8 cellular contexts compared by ENCODE assay signal in genomic region chr7:40232242-40232929, GRCh38.
DNase-seq lines count a peak whose midpoint lies in the region; ATAC-seq and TF ChIP-seq lines count a peak whose summit lies in the region.

No MANE protein-coding gene starts in this region.

- no peak for TF ChIP-seq POLR2A in prostate gland (IDR thresholded peaks at IDR 0.05)

- no peaks in the 10 kb centered on the region for H3K36me3 ChIP-seq in SJSA1
- H3K36me3 ChIP-seq in prostate gland = no peaks in the 10 kb centered on the region

- peak overlapping the region; percentile 6; the same call in 1 of the 2 replicates for H3K27ac ChIP-seq in SJSA1
- H3K27ac ChIP-seq in prostate gland = no peak overlapping the region

- H3K9me3 ChIP-seq in SJSA1 (replicated peaks) (no peaks in the 10 kb centered on the region), prostate gland (no peaks in the 10 kb centered on the region)

- intact Hi-C loops in prostate gland (cut with DNase I) = loop anchor here (10.0 kb wide), 1 partner anchor 1472 kb away; the partner anchor contains the start of gene INHBA

- ATAC-seq in esophagus mucosa = no peak
- no peak for ATAC-seq in HG03097 (IDR thresholded peaks at IDR 0.05; ENCODE audit: low FRiP score, unreplicated experiment)

- TF ChIP-seq CTCF in GM12864 (IDR thresholded peaks at IDR 0.05; ENCODE audit: low read depth, low read length, missing control alignments) (peak; percentile 51), fibroblast of mammary gland (conservative IDR thresholded peaks at IDR 0.05; ENCODE audit: control insufficient read depth, insufficient read depth, low read depth, low read length) (peak; percentile 66), prostate gland (IDR thresholded peaks at IDR 0.05) (peak in 3 of 4 experiments; percentile 46 to 67 (median 61))

- no peaks in the 10 kb centered on the region for H3K27me3 ChIP-seq in SJSA1 (replicated peaks)
- no peaks in the 10 kb centered on the region for H3K27me3 ChIP-seq in prostate gland (replicated peaks; ENCODE audit: insufficient read depth)

- H3K4me3 ChIP-seq in GM12864 (ENCODE audit: low read depth, low read length) (no peak overlapping the region), SJSA1 (no peak overlapping the region), fibroblast of mammary gland (ENCODE audit: control insufficient read depth, low read depth, low read length) (no peak overlapping the region), prostate gland (no peak overlapping the region)

- TF ChIP-seq EP300 in Ishikawa (IDR thresholded peaks at IDR 0.05; ENCODE audit: borderline replicate concordance) = no peak

- peak; percentile 57 for DNase-seq in AG08395 (ENCODE audit: low spot score)
- DNase-seq in GM12864 (ENCODE audit: low read depth) = peak; percentile 21
- peak in 1 of 2 experiments; percentile 70 for DNase-seq in SJSA1 (ENCODE audit: low read depth in 1 of 2, low spot score in 2 of 2)
- DNase-seq in fibroblast of mammary gland (ENCODE audit: low read depth) = peak; percentile 77
- peak; percentile 9 for DNase-seq in prostate gland (ENCODE audit: low spot score)

- TF ChIP-seq RAD21 in Ishikawa (IDR thresholded peaks at IDR 0.05; ENCODE audit: low read depth) = peak; percentile 74

- H3K4me1 ChIP-seq in SJSA1 (replicated peaks) = peaks cover 7% of the 10 kb centered on the region; the same call in 1 of the 2 replicates
- no peaks in the 10 kb centered on the region for H3K4me1 ChIP-seq in prostate gland (replicated peaks)

- WGBS in prostate gland = 29% methylated on average over 7 of the region's 7 CpGs

TF ChIP-seq in Ishikawa, 13 proteins besides CTCF, POLR2A, EP300 and RAD21:
- TF ChIP-seq FOXM1 (IDR thresholded peaks at IDR 0.05; ENCODE audit: borderline replicate concordance, low read depth) = no peak
- TF ChIP-seq EGR1 (IDR thresholded peaks at IDR 0.05) = no peak
- no peak for TF ChIP-seq REST (IDR thresholded peaks at IDR 0.05; ENCODE audit: low read depth)
- no peak for TF ChIP-seq TAF1 (IDR thresholded peaks at IDR 0.05; ENCODE audit: low read depth)
- TF ChIP-seq, protein P1, sequence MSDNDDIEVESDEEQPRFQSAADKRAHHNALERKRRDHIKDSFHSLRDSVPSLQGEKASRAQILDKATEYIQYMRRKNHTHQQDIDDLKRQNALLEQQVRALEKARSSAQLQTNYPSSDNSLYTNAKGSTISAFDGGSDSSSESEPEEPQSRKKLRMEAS (IDR thresholded peaks at IDR 0.05) = no peak
- no peak for TF ChIP-seq CEBPB (IDR thresholded peaks at IDR 0.05)
TF ChIP-seq in Ishikawa: peak in this region for 0.
